ENCODE assay signal across 8 cellular contexts in genomic region chr10:2949948-2950354, GRCh38.
DNase-seq lines count a peak whose midpoint lies in the region; ATAC-seq, FAIRE-seq and TF ChIP-seq lines count a peak whose summit lies in the region.

No MANE protein-coding gene starts in this region.

- TF ChIP-seq POLR2A in GM12878 (IDR thresholded peaks at IDR 0.05; ENCODE audit: low read depth, low read length) (no peak), gastroesophageal sphincter (IDR thresholded peaks at IDR 0.05) (no peak)

- no peak overlapping the region for H3K4me3 ChIP-seq in GM12878
- no peak overlapping the region for H3K4me3 ChIP-seq in gastroesophageal sphincter

- peaks cover 1% of the 10 kb centered on the region; the same call in 1 of the 3 replicates for H3K9me3 ChIP-seq in GM12878 (replicated peaks; ENCODE audit: control insufficient read depth, insufficient read depth, low read length)
- H3K9me3 ChIP-seq in gastroesophageal sphincter, result no peaks in the 10 kb centered on the region

- no peak for FAIRE-seq in GM12878 (lab: Jason Lieb, UNC)

- WGBS in GM12878 (ENCODE audit: insufficient coverage, insufficient replicate concordance, low lambda C conversion rate, missing lambda C conversion rate), result 1% methylated on average over 20 of the region's 20 CpGs
- WGBS in gastroesophageal sphincter (ENCODE audit: low coverage in 1 of 2), 2 donors, result 72 to 73% methylated on average over 6 to 15 of the region's 20 CpGs

- H2AFZ ChIP-seq in GM12878 (ENCODE audit: control insufficient read depth, low read depth, low read length), result no peak overlapping the region

- SMC1A ChIA-PET in GM12878 (lab: Charles Lee; ENCODE audit: uncharacterized antibody, unreplicated experiment), result interaction anchor here (1.4 to 1.8 kb wide), 2 partner anchors 21 to 22 kb away, joined by 3 to 7 read pairs; no protein-coding TSS in a partner anchor

- H3K79me2 ChIP-seq in GM12878 (ENCODE audit: control insufficient read depth, insufficient read depth, low read length), result no peaks in the 10 kb centered on the region

- H3K4me1 ChIP-seq in GM12878 (ENCODE audit: control insufficient read depth, insufficient read depth, low read length) (peaks cover 24% of the 10 kb centered on the region), gastroesophageal sphincter (no peaks in the 10 kb centered on the region)

- BruUV-seq in GM12878 (replicated peaks; lab: Mats Ljungman, UMichigan), result no TSS peak

- CTCF ChIA-PET in GM12878 (lab: Yijun Ruan, JAX) (interaction anchor here (0.7 to 3.9 kb wide), 4 partner anchors 8 to 800 kb away, joined by 3 to 20 read pairs (median 3); no protein-coding TSS in a partner anchor), GM10248 (lab: Yijun Ruan, JAX) (interaction anchor here (2.1 kb wide), 1 partner anchor 21 kb away, joined by 11 read pairs; no protein-coding TSS in a partner anchor)

- intact Hi-C loops in GM12878 (cut with micrococcal nuclease; ENCODE audit: unreplicated experiment), result loop anchor here (2.0 kb wide), 1 partner anchor 29 kb away; no protein-coding TSS in a partner anchor

- H4K20me1 ChIP-seq in GM12878 (ENCODE audit: control insufficient read depth, insufficient read depth), result no peaks in the 10 kb centered on the region

- H3K27me3 ChIP-seq in GM12878 (replicated peaks in 1 of 2; ENCODE audit: control insufficient read depth in 2 of 2, insufficient read depth in 2 of 2, low read length in 1 of 2), result no peaks in the 10 kb centered on the region
- peaks cover 41% of the 10 kb centered on the region for H3K27me3 ChIP-seq in gastroesophageal sphincter

- POLR2A ChIA-PET in GM12878 (lab: Charles Lee) (no interaction called here), GM10248 (lab: Yijun Ruan, JAX) (no interaction called here)

- TF ChIP-seq CTCF in GM12878 (IDR thresholded peaks at IDR 0.05 in 2 of 3, conservative IDR thresholded peaks at IDR 0.05 in 1 of 3; ENCODE audit: control insufficient read depth in 2 of 3, extremely low read depth in 1 of 3, insufficient read depth in 1 of 3, low read depth in 3 of 3, low read length in 3 of 3) (no peak), gastroesophageal sphincter (IDR thresholded peaks at IDR 0.05) (no peak), GM10248 (IDR thresholded peaks at IDR 0.05; ENCODE audit: control extremely low read depth, extremely low read depth, low read depth, missing control alignments) (no peak)

- H3K27ac ChIP-seq in GM12878 (ENCODE audit: control insufficient read depth, insufficient read depth) (no peak overlapping the region), gastroesophageal sphincter (no peak overlapping the region)

- H3K9ac ChIP-seq in GM12878 (ENCODE audit: control insufficient read depth, insufficient read depth, low read length), result no peak overlapping the region

- TF ChIP-seq RAD21 in GM12878 (IDR thresholded peaks at IDR 0.05; ENCODE audit: insufficient read depth, low read depth, low read length), result no peak

- H3K36me3 ChIP-seq in GM12878 (ENCODE audit: control insufficient read depth in 2 of 2, insufficient read depth in 2 of 2, low read length in 1 of 2), result no peaks in the 10 kb centered on the region
- no peaks in the 10 kb centered on the region for H3K36me3 ChIP-seq in gastroesophageal sphincter

- ATAC-seq in GM19452 (IDR thresholded peaks at IDR 0.05; ENCODE audit: unreplicated experiment), result peak; percentile 56
- ATAC-seq in HG03521 (IDR thresholded peaks at IDR 0.05; ENCODE audit: unreplicated experiment), result peak; percentile 51
- peak; percentile 81 for ATAC-seq in GM12878
- ATAC-seq in gastroesophageal sphincter, result no peak

- DNase-seq in ACHN (peak; percentile 60), GM12878 (ENCODE audit: low read depth, low spot score) (peak; percentile 43), NCI-H345 treated with DMSO at 0.1 percent for 48 hours (lab: John Stamatoyannopoulos, UW; ENCODE audit: unreplicated experiment) (no peak), ecto neural progenitor cell (ENCODE audit: low spot score) (no peak), GM10248 (ENCODE audit: extremely low spot score) (no peak)

- TF ChIP-seq EP300 in GM12878 (IDR thresholded peaks at IDR 0.05; ENCODE audit: borderline replicate concordance in 1 of 2, control insufficient read depth in 1 of 2, low read depth in 2 of 2, low read length in 2 of 2) (peak; percentile 30 to 67; a peak in 2 of 4 replicates), gastroesophageal sphincter (IDR thresholded peaks at IDR 0.05) (no peak)

- in situ Hi-C loops in ACHN (cut with HindIII; ENCODE audit: low pct_ligation_motif_present, low pct_unique_long_range_greater_than_20kb, low sequenced_read_pairs) (loop anchor here (25.0 kb wide), 1 partner anchor 87 kb away; no protein-coding TSS in a partner anchor), GM12878 (cut with MboI) (no loop called here)

- peak overlapping the region; percentile 41; the same call in 1 of the 2 replicates for H3K4me2 ChIP-seq in GM12878 (ENCODE audit: control insufficient read depth, insufficient read depth)

- RAD21 ChIA-PET in GM12878 (lab: Charles Lee; ENCODE audit: unreplicated experiment), result no interaction called here

TF ChIP-seq in GM12878, 131 proteins besides CTCF, POLR2A, EP300 and RAD21 (continues in another document):
- TF ChIP-seq NR2C1 (IDR thresholded peaks at IDR 0.05), result no peak
- TF ChIP-seq CBX3 (IDR thresholded peaks at IDR 0.05; ENCODE audit: borderline replicate concordance, low read depth), result no peak
- no peak for TF ChIP-seq KLF5 (IDR thresholded peaks at IDR 0.05; ENCODE audit: partially characterized antibody)
- TF ChIP-seq ZNF274 (IDR thresholded peaks at IDR 0.05; ENCODE audit: insufficient read depth, insufficient read length), result no peak
- no peak for TF ChIP-seq ZZZ3 (IDR thresholded peaks at IDR 0.05; ENCODE audit: control insufficient read depth, insufficient read length, low read depth)
- 0 out of 2 replicates have a peak, but pooled peaks have one; percentile 15 for TF ChIP-seq IKZF1 (conservative IDR thresholded peaks at IDR 0.05)
- TF ChIP-seq RBBP5 (conservative IDR thresholded peaks at IDR 0.05), result no peak
- no peak for TF ChIP-seq NR2C2 (IDR thresholded peaks at IDR 0.05; ENCODE audit: borderline replicate concordance, control insufficient read depth, insufficient read length, low read depth)
- TF ChIP-seq ATF3 (IDR thresholded peaks at IDR 0.05; ENCODE audit: borderline replicate concordance, extremely low read depth, low read depth, low read length), result no peak
- no peak for TF ChIP-seq ZBED1 (IDR thresholded peaks at IDR 0.05; ENCODE audit: borderline replicate concordance)
- no peak for TF ChIP-seq RB1 (IDR thresholded peaks at IDR 0.05; ENCODE audit: borderline replicate concordance)
- TF ChIP-seq ZBTB11 (CRISPR knock-in tag; IDR thresholded peaks at IDR 0.05), result no peak
- no peak for TF ChIP-seq SMARCA5 (IDR thresholded peaks at IDR 0.05)
- no peak for TF ChIP-seq RCOR1 (conservative IDR thresholded peaks at IDR 0.05; ENCODE audit: low read depth, low read length)
- TF ChIP-seq MEF2B (IDR thresholded peaks at IDR 0.05; ENCODE audit: partially characterized antibody, poor library complexity, severe bottlenecking), result no peak
- no peak for TF ChIP-seq GABPA (IDR thresholded peaks at IDR 0.05; ENCODE audit: low read depth)

Comparison
In these comparisons a context has a peak if more than half of its experiments do, and no peak if none do; other contexts are left out.
1. DNase-seq: peak in ACHN (single experiment) and GM12878 (single experiment); none in NCI-H345 treated with DMSO at 0.1 percent for 48 hours (single experiment), ecto neural progenitor cell (single experiment) and GM10248 (single experiment).